Comparison of ENCODE assay signal across 17 cellular contexts in the genomic region with DNA sequence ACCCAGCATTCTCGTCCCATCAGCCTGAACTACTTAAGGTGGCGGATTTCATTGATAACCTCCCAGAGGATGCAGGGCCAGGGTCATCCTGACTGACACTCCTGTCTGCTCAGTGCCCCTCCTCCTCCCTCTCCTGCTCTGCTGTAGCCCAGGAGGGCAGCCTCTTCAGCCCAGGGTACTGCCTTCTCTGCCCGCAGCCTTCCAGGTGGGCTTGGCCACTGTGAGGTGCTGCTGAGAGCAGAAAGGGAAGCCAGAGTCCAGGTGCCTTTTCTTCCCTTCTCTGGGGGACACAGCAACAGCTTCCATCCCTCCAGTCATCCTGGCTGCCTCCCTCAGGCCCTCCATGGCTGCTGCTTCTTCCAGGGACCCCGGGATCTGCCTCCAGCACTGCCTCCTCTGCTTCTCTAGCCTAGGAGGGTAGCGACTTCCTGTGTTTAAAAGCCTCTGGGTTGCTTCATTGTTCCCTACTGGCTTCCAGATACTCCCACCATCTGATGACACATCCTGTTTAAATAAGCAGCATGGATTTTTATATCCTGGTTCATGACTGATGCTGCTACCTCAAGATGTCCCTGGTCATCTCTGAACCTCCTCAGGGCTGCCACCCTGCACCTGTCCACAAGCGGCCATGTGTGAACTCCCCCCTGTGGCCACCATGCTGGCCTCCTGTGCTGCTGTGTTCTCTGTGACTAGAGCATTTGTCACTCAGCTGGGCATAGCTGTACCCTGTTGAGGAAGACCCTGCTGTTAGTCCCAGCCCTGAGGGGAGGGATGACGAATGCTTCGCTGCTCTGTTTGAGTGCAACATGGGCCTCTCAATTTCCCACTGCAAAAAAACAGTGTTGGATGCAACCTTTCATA. TPM values are rescaled to one million over a fixed set of nuclear protein-coding genes. Genes with fewer than 3 reads are reported as not detected.
A peak's percentile ranks its signal among the peaks of the same experiment; 100 is the strongest.
DNase-seq lines count a peak whose midpoint lies in the region; ATAC-seq and TF ChIP-seq lines count a peak whose summit lies in the region.
"Had no signal": no experiment of that assay in that cellular context is flagged by ENCODE, and none has a peak within 500 bp of the region (broad histone marks: within the 10 kb centered on the region; RNA-seq: fewer than 3 reads in every experiment).

No MANE protein-coding gene starts in this region.

- no peaks in the 10 kb centered on the region for H3K4me1 ChIP-seq in breast epithelium
- H3K4me1 ChIP-seq in foreskin keratinocyte = no peaks in the 10 kb centered on the region
- H3K4me1 ChIP-seq in upper lobe of right lung = no peaks in the 10 kb centered on the region
- H3K4me1 ChIP-seq: adrenal gland, Caco-2, psoas muscle, tibial artery had no signal

- H3K36me3 Mint-ChIP-seq in MCF 10A (ENCODE audit: insufficient read depth, unreplicated experiment) = no peaks in the 10 kb centered on the region

- no peaks in the 10 kb centered on the region for H3K9me3 ChIP-seq in breast epithelium
- H3K9me3 ChIP-seq in upper lobe of right lung = no peaks in the 10 kb centered on the region
- H3K9me3 ChIP-seq: adrenal gland, psoas muscle, tibial artery had no signal

- peak; percentile 11 for ATAC-seq in foreskin keratinocyte
- ATAC-seq in upper lobe of right lung = peak; percentile 21
- ATAC-seq: psoas muscle had no signal

- no TSS peak for BruUV-seq in MCF 10A (replicated peaks; lab: Mats Ljungman, UMichigan)

- peak; percentile 10 for DNase-seq in MCF 10A (ENCODE audit: unreplicated experiment)
- DNase-seq in breast epithelium (ENCODE audit: low spot score in 2 of 2) = no peak
- DNase-seq in SHP77 (lab: John Stamatoyannopoulos, UW) = peak; percentile 4 to 20
- peak in 1 of 2 donors; percentile 6 for DNase-seq in foreskin keratinocyte
- no peak for DNase-seq in upper lobe of right lung
- DNase-seq in epidermal melanocyte (ENCODE audit: insufficient read length, low spot score) = no peak
- no peak for DNase-seq in dorsolateral prefrontal cortex
- no peak for DNase-seq in NCI-H1048 (lab: John Stamatoyannopoulos, UW)
- DNase-seq: activated T-cell treated with anti-CD3 and anti-CD28 coated beads, Interleukin-2, amount 50 U/mL, for 24 hours; adrenal gland; Caco-2; kidney glomerular epithelial cell; NCI-H2081 treated with DMSO at 0.1 percent for 48 hours; psoas muscle; tibial artery had no signal

- no peak overlapping the region for H3K4me3 ChIP-seq in breast epithelium
- no peak overlapping the region for H3K4me3 ChIP-seq in upper lobe of right lung
- H3K4me3 ChIP-seq in dorsolateral prefrontal cortex = no peak overlapping the region
- H3K4me3 ChIP-seq: adrenal gland, psoas muscle, tibial artery had no signal

- TF ChIP-seq CTCF in MCF 10A (IDR thresholded peaks at IDR 0.05; ENCODE audit: unreplicated experiment) (no peak), breast epithelium (IDR thresholded peaks at IDR 0.05) (no peak), foreskin keratinocyte (conservative IDR thresholded peaks at IDR 0.05) (no peak), upper lobe of right lung (IDR thresholded peaks at IDR 0.05) (no peak), dorsolateral prefrontal cortex (IDR thresholded peaks at IDR 0.05 in 54 of 56, conservative IDR thresholded peaks at IDR 0.05 in 2 of 56; ENCODE audit: low read depth in 1 of 56, partially characterized antibody in 56 of 56) (no peak)

- H3K9me3 Mint-ChIP-seq in MCF 10A (ENCODE audit: unreplicated experiment) = no peaks in the 10 kb centered on the region
- H3K9me3 Mint-ChIP-seq: activated T-cell treated with anti-CD3 and anti-CD28 coated beads, Interleukin-2, amount 50 U/mL, for 24 hours had no signal

- no peak for TF ChIP-seq POLR2A in breast epithelium (IDR thresholded peaks at IDR 0.05)

- H3K36me3 ChIP-seq in breast epithelium (no peaks in the 10 kb centered on the region), upper lobe of right lung (no peaks in the 10 kb centered on the region)
- H3K36me3 ChIP-seq: adrenal gland, tibial artery had no signal

- H3K27ac Mint-ChIP-seq in MCF 10A (ENCODE audit: low read depth, unreplicated experiment) = no peak overlapping the region
- H3K27ac Mint-ChIP-seq: activated T-cell treated with anti-CD3 and anti-CD28 coated beads, Interleukin-2, amount 50 U/mL, for 24 hours had no signal

- no peak overlapping the region for H3K27ac ChIP-seq in breast epithelium
- no peak overlapping the region for H3K27ac ChIP-seq in foreskin keratinocyte
- no peak overlapping the region for H3K27ac ChIP-seq in upper lobe of right lung
- no peak overlapping the region for H3K27ac ChIP-seq in dorsolateral prefrontal cortex
- H3K27ac ChIP-seq: adrenal gland, KMS-11, psoas muscle, tibial artery had no signal

- intact Hi-C loops in MCF 10A (cut with micrococcal nuclease) = no loop called here
- intact Hi-C loops in breast epithelium (cut with DNase I; ENCODE audit: low total_unique reads) = no loop called here
- intact Hi-C loops in upper lobe of right lung (cut with DNase I) = no loop called here
- intact Hi-C loops in dorsolateral prefrontal cortex (cut with DNase I) = no loop called here

- H3K4me1 Mint-ChIP-seq in MCF 10A (ENCODE audit: insufficient read depth, unreplicated experiment) = peaks cover 5% of the 10 kb centered on the region

- H3K27me3 Mint-ChIP-seq in MCF 10A (ENCODE audit: insufficient read depth, unreplicated experiment) = no peaks in the 10 kb centered on the region
- H3K27me3 Mint-ChIP-seq: activated T-cell treated with anti-CD3 and anti-CD28 coated beads, Interleukin-2, amount 50 U/mL, for 24 hours had no signal

- H3K4me3 Mint-ChIP-seq in MCF 10A (ENCODE audit: unreplicated experiment) = no peak overlapping the region
- H3K4me3 Mint-ChIP-seq: activated T-cell treated with anti-CD3 and anti-CD28 coated beads, Interleukin-2, amount 50 U/mL, for 24 hours had no signal

- H3K27me3 ChIP-seq in breast epithelium (no peaks in the 10 kb centered on the region), foreskin keratinocyte (peaks cover 8% of the 10 kb centered on the region), upper lobe of right lung (no peaks in the 10 kb centered on the region), dorsolateral prefrontal cortex (peaks cover 0 to 6% (median 0%) of the 10 kb centered on the region in 45 donors)
- H3K27me3 ChIP-seq: adrenal gland, tibial artery had no signal

- POLR2A ChIA-PET in MCF 10A (lab: Yijun Ruan, JAX) = no interaction called here

- CTCF ChIA-PET in MCF 10A (lab: Yijun Ruan, JAX) = no interaction called here

RNA-seq across cellular contexts. Expression of a gene that starts 55.8 kb away (rescaled TPM):
- total RNA-seq in MCF 10A (2022) = not detected in 2 replicates
- not detected for total RNA-seq in breast epithelium
- not detected in 2 replicates for total RNA-seq in foreskin keratinocyte
- not detected in 2 replicates for polyA plus RNA-seq in foreskin keratinocyte
- not detected for total RNA-seq in upper lobe of right lung
- total RNA-seq in dorsolateral prefrontal cortex = not detected
- total RNA-seq: adrenal gland, frontal cortex, psoas muscle had no signal
- polyA plus RNA-seq: psoas muscle had no signal

Comparison
In these comparisons a context has a peak if more than half of its experiments do, and no peak if none do; other contexts are left out.
1. DNase-seq: peak in MCF 10A (single experiment) and SHP77 (2 of 2); none in breast epithelium (0 of 2), upper lobe of right lung (single experiment), epidermal melanocyte (single experiment), dorsolateral prefrontal cortex (0 of 10) and NCI-H1048 (single experiment).